ENCODE assay signal across 26 cellular contexts in the genomic region with DNA sequence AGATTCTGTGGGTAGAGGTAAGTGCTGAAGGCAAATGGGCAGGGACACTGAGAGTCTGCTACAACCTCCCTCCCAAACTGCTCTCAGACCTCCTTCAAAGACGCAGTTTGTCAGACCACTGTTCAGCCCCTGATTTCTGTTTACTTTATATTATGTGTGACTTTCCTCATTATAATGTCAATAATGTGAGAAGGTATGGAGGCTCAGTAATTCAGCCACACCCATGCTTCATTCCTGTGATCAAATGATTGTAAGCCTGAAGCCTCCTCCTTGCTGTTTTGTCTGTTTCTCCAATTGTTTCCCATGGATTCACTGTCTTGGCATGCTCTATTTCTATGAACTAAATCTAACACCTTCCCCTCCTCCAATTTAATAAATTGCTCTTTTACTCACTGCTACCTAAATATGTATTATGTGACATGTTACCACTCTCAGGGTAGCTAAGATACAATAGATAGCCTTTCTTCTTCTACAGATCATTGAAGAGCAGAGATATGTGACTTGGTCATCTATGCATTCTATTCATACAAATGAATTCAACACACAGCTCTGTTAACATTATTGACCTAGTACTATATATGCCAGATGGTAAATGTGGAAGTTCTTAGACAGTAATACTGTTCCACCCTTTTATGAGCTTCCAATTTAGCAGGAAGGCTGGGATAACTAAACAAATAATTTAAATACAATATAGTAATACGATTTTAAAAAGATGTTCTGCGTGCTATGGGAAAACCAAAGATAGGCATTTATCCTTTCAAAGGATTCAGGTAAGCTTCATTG.
"Had no signal": no experiment of that assay in that cellular context is flagged by ENCODE, and none has a peak within 500 bp of the region (broad histone marks: within the 10 kb centered on the region; RNA-seq: fewer than 3 reads in every experiment).

No MANE protein-coding gene starts in this region.

- FAIRE-seq: keratinocyte, urothelium cell line had no signal

- ATAC-seq: gastrocnemius medialis; left ventricle myocardium superior; naive thymus-derived CD8-positive, alpha-beta T cell; sciatic nerve; stimulated activated naive B cell treated with anti-CD40 and anti-IgM and Interleukin-4, amounts not matched to agents 10 μg/mL and 1 μg/mL and 100 μg/mL, for 72 hours; stimulated activated naive CD8-positive, alpha-beta T cell treated with anti-CD3 and anti-CD28 coated beads, Interleukin-15, amount 100 ng/mL, for 72 hours had no signal

- H3K27ac ChIP-seq: coronary artery, epithelial cell of prostate, esophagus muscularis mucosa, gastrocnemius medialis, neutrophil, skin epidermis, testis, tibial nerve had no signal

- H3K4me3 ChIP-seq: coronary artery, esophagus muscularis mucosa, gastrocnemius medialis, lung, skin epidermis, testis, tibial nerve had no signal

- H3K4me1 ChIP-seq: esophagus muscularis mucosa, gastrocnemius medialis, testis, tibial nerve had no signal

- DNase-seq: cerebellar nuclear complex; effector CD4-positive, alpha-beta T cell; endodermal cell; gastrocnemius medialis; glutamatergic neuron; immature natural killer cell; left ventricle myocardium superior; mesenchymal stem cell; midbrain; naive thymus-derived CD8-positive, alpha-beta T cell; posterior cingulate gyrus; stimulated activated CD4-positive, alpha-beta T cell treated with anti-CD3 and anti-CD28 coated beads, Interleukin-2, amount 100 ng/mL, for 24 hours; stimulated activated CD4-positive, alpha-beta T cell treated with anti-CD3 and anti-CD28 coated beads, Interleukin-4, amount 100 ng/mL, for 4 hours; stimulated activated naive B cell treated with anti-CD40 and anti-IgM and Interleukin-4, amounts not matched to agents 10 μg/mL and 1 μg/mL and 100 μg/mL, for 72 hours; stimulated activated naive CD8-positive, alpha-beta T cell treated with anti-CD3 and anti-CD28 coated beads, Interleukin-15, amount 100 ng/mL, for 72 hours; testis had no signal

- H3K36me3 ChIP-seq: esophagus muscularis mucosa, gastrocnemius medialis, neutrophil, tibial nerve had no signal

- H3K9me3 ChIP-seq: esophagus muscularis mucosa, gastrocnemius medialis, neutrophil, testis, tibial nerve had no signal

- H3K27me3 ChIP-seq: esophagus muscularis mucosa, gastrocnemius medialis, neutrophil, testis, tibial nerve had no signal
